8 cellular contexts compared by ENCODE assay signal in genomic region chr6:116461563-116462507, GRCh38. TPM values are rescaled to one million over a fixed set of nuclear protein-coding genes. Genes with fewer than 3 reads are reported as not detected.
A peak's percentile ranks its signal among the peaks of the same experiment; 100 is the strongest.
DNase-seq lines count a peak whose midpoint lies in the region; ATAC-seq and TF ChIP-seq lines count a peak whose summit lies in the region.

No MANE protein-coding gene starts in this region.

- H3K4me2 ChIP-seq in skeletal muscle satellite cell (ENCODE audit: low read length): peak overlapping the region; percentile 90

- TF ChIP-seq CTCF in adrenal gland (IDR thresholded peaks at IDR 0.05): no peak

- ATAC-seq in HG03060 (IDR thresholded peaks at IDR 0.05; ENCODE audit: low read depth, unreplicated experiment): peak; percentile 45

- H3K27me3 ChIP-seq in adrenal gland (no peaks in the 10 kb centered on the region), skeletal muscle satellite cell (ENCODE audit: control insufficient read depth, insufficient read depth, low read length) (peaks cover 7% of the 10 kb centered on the region)

- H3K27ac ChIP-seq in adrenal gland: peak overlapping the region in 4 of 5 donors; percentile 28 to 70 (median 47)

- no peak for TF ChIP-seq POLR2A in adrenal gland (IDR thresholded peaks at IDR 0.05)

- H3K36me3 ChIP-seq in adrenal gland (replicated peaks in 1 of 2) (no peaks in the 10 kb centered on the region), skeletal muscle satellite cell (ENCODE audit: insufficient read depth, low read length) (no peaks in the 10 kb centered on the region)

- H3K9me3 ChIP-seq in adrenal gland (replicated peaks in 1 of 3) (no peaks in the 10 kb centered on the region), skeletal muscle satellite cell (replicated peaks; ENCODE audit: low read length) (no peaks in the 10 kb centered on the region)

- DNase-seq in activated T-cell treated with anti-CD3 and anti-CD28 coated beads for 1 hour (ENCODE audit: low read depth): peak; percentile 4
- DNase-seq in activated T-cell treated with anti-CD3 and anti-CD28 coated beads for 4 hours: no peak
- peak; percentile 71 for DNase-seq in OCI-M1 (lab: John Stamatoyannopoulos, UW)
- peak; percentile 28 to 60 (median 47) for DNase-seq in adrenal gland
- no peak for DNase-seq in NCI-H1105 (lab: John Stamatoyannopoulos, UW)

- H3K4me3 ChIP-seq in adrenal gland: peak overlapping the region in 3 of 4 donors; percentile 21 to 59 (median 46)
- H3K4me3 ChIP-seq in iPS-11a (ENCODE audit: low read depth, low read length): peak overlapping the region; percentile 34
- peak overlapping the region; percentile 75 for H3K4me3 ChIP-seq in skeletal muscle satellite cell (ENCODE audit: low read length)

- 4 to 14% (median 8%) methylated on average over 27 to 81 of the region's 81 CpGs for WGBS in adrenal gland, 4 donors

- intact Hi-C loops in adrenal gland (cut with DNase I): no loop called here

- peak overlapping the region; percentile 58 for H3K9ac ChIP-seq in skeletal muscle satellite cell (ENCODE audit: low read depth, low read length)

- H3K4me1 ChIP-seq in adrenal gland (replicated peaks in 1 of 2) (peaks cover 7 to 9% of the 10 kb centered on the region in 2 donors), skeletal muscle satellite cell (ENCODE audit: control insufficient read depth, insufficient read depth, low read length) (peaks cover 14% of the 10 kb centered on the region)

RNA-seq across cellular contexts. Expression of gene CALHM6, which starts 0.7 kb away (rescaled TPM):
- 10 to 100 TPM in 1 of 8 donors, 1 to 10 TPM in 7; 1.1 to 55.3 (median 6.5) TPM for total RNA-seq in adrenal gland
- polyA plus RNA-seq in adrenal gland: 10 to 100 TPM in 1 of 3 donors, 1 to 10 TPM in 2; 5.1 to 12.7 (median 10.0) TPM
- 0.25 and 4.2 TPM in 2 replicates for total RNA-seq in skeletal muscle satellite cell (2012; rRNA removed)

RNA-seq across cellular contexts. Expression of gene CALHM5, which starts 49.6 kb away (rescaled TPM):
- 1 to 10 TPM in 4 of 8 donors, under 1 TPM in 4; 0.65 to 2.2 (median 1.1) TPM for total RNA-seq in adrenal gland
- polyA plus RNA-seq in adrenal gland: 1 to 10 TPM in 1 of 3 donors, under 1 TPM in 2; 0.32 to 1.0 (median 0.44) TPM
- 2.6 and 3.0 TPM in 2 replicates for total RNA-seq in skeletal muscle satellite cell (2012; rRNA removed)

Comparison
In these comparisons a context has a peak if more than half of its experiments do, and no peak if none do; other contexts are left out.
1. DNase-seq: peak in activated T-cell treated with anti-CD3 and anti-CD28 coated beads for 1 hour (single experiment), OCI-M1 (single experiment) and adrenal gland (7 of 7); none in activated T-cell treated with anti-CD3 and anti-CD28 coated beads for 4 hours (single experiment) and NCI-H1105 (single experiment).
2. Peak in every context shown above with its lines, with median percentiles within 50 percentile points of each other: H3K4me3 ChIP-seq.